ENCODE assay signal across 8 cellular contexts in genomic region chrX:103607385-103608304, GRCh38. TPM values are rescaled to one million over a fixed set of nuclear protein-coding genes. Genes with fewer than 3 reads are reported as not detected.
A peak's percentile ranks its signal among the peaks of the same experiment; 100 is the strongest.
DNase-seq lines count a peak whose midpoint lies in the region; ATAC-seq, FAIRE-seq and TF ChIP-seq lines count a peak whose summit lies in the region.

A gene with protein sequence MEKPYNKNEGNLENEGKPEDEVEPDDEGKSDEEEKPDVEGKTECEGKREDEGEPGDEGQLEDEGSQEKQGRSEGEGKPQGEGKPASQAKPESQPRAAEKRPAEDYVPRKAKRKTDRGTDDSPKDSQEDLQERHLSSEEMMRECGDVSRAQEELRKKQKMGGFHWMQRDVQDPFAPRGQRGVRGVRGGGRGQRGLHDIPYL (plus strand): TSS chrX:103607963. CDS start chrX:103609065, 1,102 bp downstream.

- H3K4me1 Mint-ChIP-seq in activated naive CD8-positive, alpha-beta T cell treated with anti-CD3 and anti-CD28 coated beads, Interleukin-2, amount 10 ng/mL, durations not matched to agents 7 days and 5 days, result peaks cover 4% of the 10 kb centered on the region

- CTCF ChIA-PET in A549 (lab: Yijun Ruan, JAX), result no interaction called here

- no peak for TF ChIP-seq RAD21 in A549 (conservative IDR thresholded peaks at IDR 0.05 in 1 of 2, IDR thresholded peaks at IDR 0.05 in 1 of 2)

- H3K4me1 ChIP-seq in A549 (0 out of 3 replicates have a peak, but pooled peaks cover 4% of the 10 kb centered on the region), osteoblast (ENCODE audit: insufficient read depth, low read length) (no peaks in the 10 kb centered on the region)

- H3K4me2 ChIP-seq in A549 (peak within 1 kb of the TSS; percentile 90), osteoblast (ENCODE audit: insufficient read depth, low read length) (peak within 1 kb of the TSS; percentile 84)

- peaks cover 8% of the 10 kb centered on the region for H3K27me3 ChIP-seq in osteoblast (ENCODE audit: insufficient read depth, low read length)

- H3K4me3 Mint-ChIP-seq in activated naive CD8-positive, alpha-beta T cell treated with anti-CD3 and anti-CD28 coated beads, Interleukin-2, amount 10 ng/mL, durations not matched to agents 7 days and 5 days, result peak within 1 kb of the TSS; percentile 74

- H3K4me3 ChIP-seq in A549 (peak within 1 kb of the TSS; percentile 88), osteoblast (ENCODE audit: insufficient read depth, low read length) (peak within 1 kb of the TSS; percentile 83)

- POLR2A ChIA-PET in A549 (lab: Yijun Ruan, JAX), result interaction anchor here (1.0 kb wide), 1 partner anchor 22 kb away, joined by 5 read pairs; no protein-coding TSS in a partner anchor
- POLR2A ChIA-PET in activated naive CD8-positive, alpha-beta T cell treated with anti-CD3 and anti-CD28 coated beads, Interleukin-2, amount 10 ng/mL, durations not matched to agents 7 days and 5 days (lab: Charles Lee), result no interaction called here

- H3K36me3 ChIP-seq in osteoblast (ENCODE audit: insufficient read depth, low read length), result peaks cover 8% of the 10 kb centered on the region

- DNase-seq in A549 (ENCODE audit: low read depth in 1 of 2, low spot score in 1 of 2) (peak in 1 of 2 experiments; percentile 15), NCI-H748 treated with DMSO at 0.1 percent for 48 hours (lab: John Stamatoyannopoulos, UW) (peak; percentile 23), Right ventricle myocardium inferior (ENCODE audit: missing footprints) (peak; percentile 79), osteoblast (ENCODE audit: insufficient read length, low spot score, missing footprints) (peak; percentile 76), RPMI8226 (no peak)
- peak; percentile 38 for DNase-seq in activated naive CD8-positive, alpha-beta T cell treated with anti-CD3 and anti-CD28 coated beads, Interleukin-2, amount 10 ng/mL, durations not matched to agents 7 days and 5 days

- TF ChIP-seq EP300 in A549 (IDR thresholded peaks at IDR 0.05), result no peak

- FAIRE-seq in A549 (lab: Jason Lieb, UNC), result no peak

- H4K20me1 ChIP-seq in osteoblast (ENCODE audit: insufficient read depth, low read length), result no peaks in the 10 kb centered on the region

- no peak within 1 kb of the TSS for H3K27ac Mint-ChIP-seq in activated naive CD8-positive, alpha-beta T cell treated with anti-CD3 and anti-CD28 coated beads, Interleukin-2, amount 10 ng/mL, durations not matched to agents 7 days and 5 days

- TF ChIP-seq CTCF in A549 (IDR thresholded peaks at IDR 0.05) (no peak), osteoblast (IDR thresholded peaks at IDR 0.05; ENCODE audit: extremely low read depth, low read depth, low read length) (no peak)

- peaks cover 14% of the 10 kb centered on the region for H3K79me2 ChIP-seq in osteoblast (ENCODE audit: insufficient read depth, low read length)

- peak; percentile 91 to 93 for ATAC-seq in A549
- ATAC-seq in GM18502 (IDR thresholded peaks at IDR 0.05; ENCODE audit: poor library complexity, unreplicated experiment), result peak; percentile 77
- peak; percentile 57 for ATAC-seq in HG02973 (IDR thresholded peaks at IDR 0.05; ENCODE audit: unreplicated experiment)
- peak; percentile 78 for ATAC-seq in activated naive CD8-positive, alpha-beta T cell treated with anti-CD3 and anti-CD28 coated beads, Interleukin-2, amount 10 ng/mL, durations not matched to agents 7 days and 5 days (ENCODE audit: low read depth)
- peak; percentile 89 for ATAC-seq in Right ventricle myocardium inferior

- TF ChIP-seq POLR2A in A549 (IDR thresholded peaks at IDR 0.05; ENCODE audit: low read length), result peak; percentile 15; the same call in 1 of the 2 replicates

- H3K27me3 Mint-ChIP-seq in activated naive CD8-positive, alpha-beta T cell treated with anti-CD3 and anti-CD28 coated beads, Interleukin-2, amount 10 ng/mL, durations not matched to agents 7 days and 5 days, result peaks cover 3% of the 10 kb centered on the region

- no peaks in the 10 kb centered on the region for H3K9me3 Mint-ChIP-seq in activated naive CD8-positive, alpha-beta T cell treated with anti-CD3 and anti-CD28 coated beads, Interleukin-2, amount 10 ng/mL, durations not matched to agents 7 days and 5 days

- no peaks in the 10 kb centered on the region for H3K36me3 Mint-ChIP-seq in activated naive CD8-positive, alpha-beta T cell treated with anti-CD3 and anti-CD28 coated beads, Interleukin-2, amount 10 ng/mL, durations not matched to agents 7 days and 5 days

- 22% methylated on average over 6 of the region's 59 CpGs for whole genome bisulfite sequencing in A549 (ENCODE audit: missing lambda C conversion rate)

- H2AFZ ChIP-seq in osteoblast (ENCODE audit: low read length), result peak within 1 kb of the TSS; percentile 57

- H3K9me3 ChIP-seq in A549 (no peaks in the 10 kb centered on the region), osteoblast (ENCODE audit: low read depth, low read length) (no peaks in the 10 kb centered on the region)

- intact Hi-C loops in Right ventricle myocardium inferior (cut with DNase I), result loop anchor here (2.0 kb wide), 1 partner anchor 21 kb away; the partner anchor contains the start of gene TCEAL1

- H3K27ac ChIP-seq in A549 (peak within 1 kb of the TSS; percentile 80 to 89), osteoblast (ENCODE audit: low read depth, low read length) (peak within 1 kb of the TSS; percentile 76)

TF ChIP-seq in A549, 52 proteins besides CTCF, POLR2A, EP300 and RAD21:
- TF ChIP-seq NPAS2 (CRISPR knock-in tag; IDR thresholded peaks at IDR 0.05; ENCODE audit: borderline replicate concordance), result no peak
- TF ChIP-seq BCL3 (IDR thresholded peaks at IDR 0.05), result no peak
- TF ChIP-seq SMC3 (IDR thresholded peaks at IDR 0.05), result no peak
- no peak for TF ChIP-seq KDM5A (IDR thresholded peaks at IDR 0.05)
- TF ChIP-seq CBX8 (IDR thresholded peaks at IDR 0.05), result no peak
- TF ChIP-seq, protein P1, sequence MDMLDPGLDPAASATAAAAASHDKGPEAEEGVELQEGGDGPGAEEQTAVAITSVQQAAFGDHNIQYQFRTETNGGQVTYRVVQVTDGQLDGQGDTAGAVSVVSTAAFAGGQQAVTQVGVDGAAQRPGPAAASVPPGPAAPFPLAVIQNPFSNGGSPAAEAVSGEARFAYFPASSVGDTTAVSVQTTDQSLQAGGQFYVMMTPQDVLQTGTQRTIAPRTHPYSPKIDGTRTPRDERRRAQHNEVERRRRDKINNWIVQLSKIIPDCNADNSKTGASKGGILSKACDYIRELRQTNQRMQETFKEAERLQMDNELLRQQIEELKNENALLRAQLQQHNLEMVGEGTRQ (IDR thresholded peaks at IDR 0.05), result peak; percentile 43; the same call in 1 of the 2 replicates
- TF ChIP-seq CBX2 (IDR thresholded peaks at IDR 0.05; ENCODE audit: borderline replicate concordance, low read depth), result no peak
- TF ChIP-seq ZSCAN20 (CRISPR knock-in tag; IDR thresholded peaks at IDR 0.05), result no peak
- TF ChIP-seq CHD2 (IDR thresholded peaks at IDR 0.05; ENCODE audit: low read length, partially characterized antibody), result no peak
- TF ChIP-seq JUNB (IDR thresholded peaks at IDR 0.05), result no peak
- TF ChIP-seq PHF8 (IDR thresholded peaks at IDR 0.05; ENCODE audit: borderline replicate concordance, low read depth), result 0 out of 2 replicates have a peak, but pooled peaks have one; percentile 33
- TF ChIP-seq MAZ (IDR thresholded peaks at IDR 0.05; ENCODE audit: borderline replicate concordance, low read depth, low read length), result no peak
- TF ChIP-seq CEBPB (IDR thresholded peaks at IDR 0.05), result no peak
- TF ChIP-seq, protein P2, sequence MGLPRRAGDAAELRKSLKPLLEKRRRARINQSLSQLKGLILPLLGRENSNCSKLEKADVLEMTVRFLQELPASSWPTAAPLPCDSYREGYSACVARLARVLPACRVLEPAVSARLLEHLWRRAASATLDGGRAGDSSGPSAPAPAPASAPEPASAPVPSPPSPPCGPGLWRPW (IDR thresholded peaks at IDR 0.05), result no peak
- no peak for TF ChIP-seq HOXB5 (CRISPR knock-in tag; IDR thresholded peaks at IDR 0.05)
TF ChIP-seq in A549: peak in this region for 2.

RNA-seq across cellular contexts. Expression of the gene that starts here (rescaled TPM):
- polyA plus RNA-seq in A549 (2011; rRNA removed) (3.6 and 6.6 TPM in 2 replicates), A549 (2017; fragmentation: RNase III; extraction: RNeasy Plus Mini Kit Qiagen cat#74134 plus additional on column Dnase treatment) (18.8 to 24.0 TPM (median 23.9 TPM) in 3 replicates)
- 2.6 and 3.7 TPM in 2 replicates for polyA plus RNA-seq in A549 (2012; cell fraction: cytosol; rRNA removed)
- 0.48 and 1.2 TPM in 2 replicates for polyA plus RNA-seq in A549 (2012; cell fraction: nucleus; rRNA removed)
- polyA minus RNA-seq in A549 (2011; rRNA and poly(A)+ RNA removed), result 0.68 and 0.95 TPM in 2 replicates
- 1 to 10 TPM; 6.1 to 6.7 TPM for total RNA-seq in activated naive CD8-positive, alpha-beta T cell treated with anti-CD3 and anti-CD28 coated beads, Interleukin-2, amount 10 ng/mL, durations not matched to agents 7 days and 5 days
- total RNA-seq in Right ventricle myocardium inferior (19.3 TPM), osteoblast (12.7 and 13.0 TPM in 2 replicates)
